1 cellular context compared by ENCODE assay signal in genomic region chr5:28214292-28214691, GRCh38.
TF ChIP-seq lines count a peak whose summit lies in the region.

No MANE protein-coding gene starts in this region.

TF ChIP-seq in GM23338, 12 proteins besides CTCF, POLR2A, EP300 and RAD21:
- no peak for TF ChIP-seq ZNF331 (CRISPR knock-in tag; IDR thresholded peaks at IDR 0.05; ENCODE audit: low read depth)
- no peak for TF ChIP-seq JUNB (IDR thresholded peaks at IDR 0.05; ENCODE audit: unreplicated experiment)
- no peak for TF ChIP-seq POLR2AphosphoS5 (IDR thresholded peaks at IDR 0.05; ENCODE audit: low read depth)
- TF ChIP-seq EZH2 (IDR thresholded peaks at IDR 0.05; ENCODE audit: low read depth, unreplicated experiment): no peak
- TF ChIP-seq REST (IDR thresholded peaks at IDR 0.05; ENCODE audit: unreplicated experiment): no peak
- TF ChIP-seq ETS1 (IDR thresholded peaks at IDR 0.05): no peak
- no peak for TF ChIP-seq NANOG (IDR thresholded peaks at IDR 0.05; ENCODE audit: borderline replicate concordance)
- no peak for TF ChIP-seq CREB1 (CRISPR knock-in tag; IDR thresholded peaks at IDR 0.05; ENCODE audit: low read depth)
- TF ChIP-seq ZNF114 (CRISPR knock-in tag; IDR thresholded peaks at IDR 0.05): no peak
- TF ChIP-seq STAT1 (IDR thresholded peaks at IDR 0.05; ENCODE audit: unreplicated experiment): no peak
- TF ChIP-seq ZNF462 (CRISPR knock-in tag; IDR thresholded peaks at IDR 0.05): no peak
- no peak for TF ChIP-seq EZH2phosphoT487 (IDR thresholded peaks at IDR 0.05; ENCODE audit: unreplicated experiment)
TF ChIP-seq in GM23338: peak in this region for 0.
